In genomic region chr7:2018786-2019692, GRCh38 we compare ENCODE assay signal across 8 cellular contexts.
A peak's percentile ranks its signal among the peaks of the same experiment; 100 is the strongest.
DNase-seq lines count a peak whose midpoint lies in the region; ATAC-seq and TF ChIP-seq lines count a peak whose summit lies in the region.

No MANE protein-coding gene starts in this region.

- H3K4me3 ChIP-seq in CD8-positive, alpha-beta T cell (ENCODE audit: low read depth, low read length) = no peak overlapping the region
- H3K4me3 ChIP-seq in MG63 (no peak overlapping the region), muscle layer of duodenum (ENCODE audit: low read depth in 1 of 2, low read length in 2 of 2) (no peak overlapping the region), mammary epithelial cell (replicated peaks in 1 of 3; ENCODE audit: insufficient read depth in 1 of 3, low read depth in 2 of 3, low read length in 3 of 3) (no peak overlapping the region)

- peak overlapping the region; percentile 81 for H3K27ac Mint-ChIP-seq in CD8-positive, alpha-beta T cell
- H3K27ac Mint-ChIP-seq in activated CD8-positive, alpha-beta T cell treated with anti-CD3 and anti-CD28 coated beads for 36 hours = no peak overlapping the region

- no peaks in the 10 kb centered on the region for H3K9me3 ChIP-seq in CD8-positive, alpha-beta T cell (ENCODE audit: low read length)
- no peaks in the 10 kb centered on the region for H3K9me3 ChIP-seq in MG63
- H3K9me3 ChIP-seq in muscle layer of duodenum (ENCODE audit: control insufficient read depth in 1 of 2, low read length in 2 of 2) = no peaks in the 10 kb centered on the region
- H3K9me3 ChIP-seq in mammary epithelial cell (replicated peaks; ENCODE audit: insufficient read depth, low read length) = no peaks in the 10 kb centered on the region

- no peaks in the 10 kb centered on the region for H3K36me3 ChIP-seq in CD8-positive, alpha-beta T cell (ENCODE audit: insufficient read depth, low read length)
- H3K36me3 ChIP-seq in MG63 = no peaks in the 10 kb centered on the region
- H3K36me3 ChIP-seq in muscle layer of duodenum (ENCODE audit: control insufficient read depth in 1 of 2, insufficient read depth in 2 of 2, low read length in 2 of 2) = no peaks in the 10 kb centered on the region
- H3K36me3 ChIP-seq in mammary epithelial cell (ENCODE audit: insufficient read depth, low read length) = no peaks in the 10 kb centered on the region

- no peak overlapping the region for H2AFZ ChIP-seq in mammary epithelial cell (ENCODE audit: low read depth, low read length)

- in situ Hi-C loops in mammary epithelial cell (cut with MboI; ENCODE audit: low sequenced_read_pairs in 2 of 2) = no loop called here

- POLR2A ChIA-PET in CD8-positive, alpha-beta T cell (lab: Charles Lee) = no interaction called here
- POLR2A ChIA-PET in activated CD8-positive, alpha-beta T cell treated with anti-CD3 and anti-CD28 coated beads for 36 hours (lab: Charles Lee) = interaction anchor here (0.9 to 1.2 kb wide), 3 partner anchors 19 to 79 kb away, joined by 3 read pairs; no protein-coding TSS in a partner anchor

- ATAC-seq in CD8-positive, alpha-beta T cell = no peak
- no peak for ATAC-seq in activated CD8-positive, alpha-beta T cell treated with anti-CD3 and anti-CD28 coated beads for 36 hours
- no peak for ATAC-seq in HG03571 (IDR thresholded peaks at IDR 0.05; ENCODE audit: unreplicated experiment)

- dilution Hi-C loops in mammary epithelial cell (cut with HindIII; ENCODE audit: low sequenced_read_pairs) = no loop called here

- H3K4me2 ChIP-seq in mammary epithelial cell (ENCODE audit: insufficient read depth, low read depth, low read length) = no peak overlapping the region

- no peaks in the 10 kb centered on the region for H3K9me3 Mint-ChIP-seq in CD8-positive, alpha-beta T cell
- peaks cover under 1% of the 10 kb centered on the region for H3K9me3 Mint-ChIP-seq in activated CD8-positive, alpha-beta T cell treated with anti-CD3 and anti-CD28 coated beads for 36 hours

- H3K79me2 ChIP-seq in mammary epithelial cell (ENCODE audit: insufficient read depth, low read length) = no peaks in the 10 kb centered on the region

- peaks cover 19% of the 10 kb centered on the region for H3K4me1 ChIP-seq in CD8-positive, alpha-beta T cell (ENCODE audit: insufficient read depth, low read length)
- H3K4me1 ChIP-seq in muscle layer of duodenum (ENCODE audit: control insufficient read depth in 1 of 2, insufficient read depth in 2 of 2, low read length in 2 of 2) (peaks cover 0 to 14% of the 10 kb centered on the region in 2 donors), mammary epithelial cell (ENCODE audit: insufficient read depth, low read length) (peaks cover 16% of the 10 kb centered on the region)

- CTCF ChIA-PET in CD8-positive, alpha-beta T cell (lab: Charles Lee) = no interaction called here
- CTCF ChIA-PET in activated CD8-positive, alpha-beta T cell treated with anti-CD3 and anti-CD28 coated beads for 36 hours (lab: Charles Lee) = no interaction called here
- CTCF ChIA-PET in mammary epithelial cell (lab: Charles Lee; ENCODE audit: low non-redundant PET) = no interaction called here

- DNase-seq in CD8-positive, alpha-beta T cell = no peak
- DNase-seq in MG63 (peak; percentile 62), dermis blood vessel endothelial cell (peak; percentile 50), substantia nigra (lab: John Stamatoyannopoulos, UW) (no peak), mammary epithelial cell (no peak)
- no peak for DNase-seq in activated CD8-positive, alpha-beta T cell treated with anti-CD3 and anti-CD28 coated beads for 36 hours

- no peak overlapping the region for H3K9ac ChIP-seq in mammary epithelial cell (ENCODE audit: insufficient read depth, low read length)

- H3K27me3 Mint-ChIP-seq in CD8-positive, alpha-beta T cell (ENCODE audit: low read depth) = no peaks in the 10 kb centered on the region
- H3K27me3 Mint-ChIP-seq in activated CD8-positive, alpha-beta T cell treated with anti-CD3 and anti-CD28 coated beads for 36 hours = no peaks in the 10 kb centered on the region

- no peak overlapping the region for H3K4me3 Mint-ChIP-seq in CD8-positive, alpha-beta T cell
- H3K4me3 Mint-ChIP-seq in activated CD8-positive, alpha-beta T cell treated with anti-CD3 and anti-CD28 coated beads for 36 hours = no peak overlapping the region

- H3K27ac ChIP-seq in CD8-positive, alpha-beta T cell (ENCODE audit: low read depth, low read length) = peak overlapping the region; percentile 18
- H3K27ac ChIP-seq in muscle layer of duodenum (ENCODE audit: low read length) = peak overlapping the region; percentile 51
- no peak overlapping the region for H3K27ac ChIP-seq in substantia nigra (ENCODE audit: low read depth, low read length, poor library complexity, severe bottlenecking)
- H3K27ac ChIP-seq in mammary epithelial cell (ENCODE audit: insufficient read depth, low read depth, low read length) = no peak overlapping the region

- H3K36me3 Mint-ChIP-seq in CD8-positive, alpha-beta T cell = peaks cover 2% of the 10 kb centered on the region
- peaks cover under 1% of the 10 kb centered on the region for H3K36me3 Mint-ChIP-seq in activated CD8-positive, alpha-beta T cell treated with anti-CD3 and anti-CD28 coated beads for 36 hours (ENCODE audit: low read depth)

- peaks cover 23% of the 10 kb centered on the region for H3K4me1 Mint-ChIP-seq in CD8-positive, alpha-beta T cell (ENCODE audit: low read depth)
- H3K4me1 Mint-ChIP-seq in activated CD8-positive, alpha-beta T cell treated with anti-CD3 and anti-CD28 coated beads for 36 hours (ENCODE audit: low read depth) = peaks cover 24% of the 10 kb centered on the region

- BruUV-seq in mammary epithelial cell (replicated peaks; lab: Mats Ljungman, UMichigan) = no TSS peak

- no peak for TF ChIP-seq CTCF in CD8-positive, alpha-beta T cell (IDR thresholded peaks at IDR 0.05)
- no peak for TF ChIP-seq CTCF in activated CD8-positive, alpha-beta T cell treated with anti-CD3 and anti-CD28 coated beads for 36 hours (IDR thresholded peaks at IDR 0.05)
- TF ChIP-seq CTCF in mammary epithelial cell (conservative IDR thresholded peaks at IDR 0.05 in 1 of 2, IDR thresholded peaks at IDR 0.05 in 1 of 2; ENCODE audit: extremely low read depth in 1 of 2, insufficient read depth in 1 of 2, low read depth in 1 of 2, low read length in 2 of 2) = no peak

- H4K20me1 ChIP-seq in mammary epithelial cell (ENCODE audit: insufficient read depth, low read length) = no peaks in the 10 kb centered on the region

- 83% methylated on average over 22 of the region's 32 CpGs for WGBS in mammary epithelial cell (ENCODE audit: low coverage, missing lambda C conversion rate)

- intact Hi-C loops in CD8-positive, alpha-beta T cell (cut with DNase I, micrococcal nuclease) = loop anchor here in 1 of 2 experiments (5.0 kb wide), 1 partner anchor 77 kb away; no protein-coding TSS in a partner anchor
- intact Hi-C loops in activated CD8-positive, alpha-beta T cell treated with anti-CD3 and anti-CD28 coated beads for 36 hours (cut with micrococcal nuclease) = no loop called here
- intact Hi-C loops in mammary epithelial cell (cut with micrococcal nuclease) = no loop called here

- H3K27me3 ChIP-seq in CD8-positive, alpha-beta T cell (ENCODE audit: insufficient read depth, low read length) = no peaks in the 10 kb centered on the region
- H3K27me3 ChIP-seq in MG63 (no peaks in the 10 kb centered on the region), muscle layer of duodenum (ENCODE audit: low read depth, low read length) (no peaks in the 10 kb centered on the region), mammary epithelial cell (ENCODE audit: insufficient read depth, low read length) (no peaks in the 10 kb centered on the region)

Comparison
In these comparisons a context has a peak if more than half of its experiments do, and no peak if none do; other contexts are left out.
1. DNase-seq: peak in MG63 (single experiment) and dermis blood vessel endothelial cell (single experiment); none in CD8-positive, alpha-beta T cell (0 of 7), activated CD8-positive, alpha-beta T cell treated with anti-CD3 and anti-CD28 coated beads for 36 hours (single experiment), substantia nigra (0 of 49) and mammary epithelial cell (single experiment).
2. H3K27ac ChIP-seq: peak in CD8-positive, alpha-beta T cell (single experiment) and muscle layer of duodenum (single experiment); none in substantia nigra (single experiment) and mammary epithelial cell (single experiment).